Comparison of ENCODE assay signal across 4 cellular contexts in the genomic region with DNA sequence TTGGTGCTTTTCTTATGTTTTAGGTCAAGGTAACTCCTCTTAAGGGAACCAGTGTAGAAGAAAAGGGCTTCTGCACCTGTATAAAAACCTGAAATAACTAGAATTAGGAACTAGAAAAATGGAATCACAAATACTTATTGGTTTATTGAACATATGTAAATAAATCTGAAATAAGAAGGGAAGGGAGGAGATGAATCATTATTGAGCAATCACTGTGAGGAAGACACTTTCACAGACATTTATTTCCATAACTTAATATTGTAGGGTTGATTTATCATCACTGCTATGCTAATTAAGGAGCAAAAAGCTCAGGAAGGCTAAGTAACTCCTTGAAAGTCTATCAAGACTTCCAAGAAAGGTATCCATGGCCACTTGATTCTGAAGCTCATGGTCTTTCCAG. TPM values are rescaled to one million over a fixed set of nuclear protein-coding genes. Genes with fewer than 3 reads are reported as not detected.
"Had no signal": no experiment of that assay in that cellular context is flagged by ENCODE, and none has a peak within 500 bp of the region (broad histone marks: within the 10 kb centered on the region; RNA-seq: fewer than 3 reads in every experiment).

No MANE protein-coding gene starts in this region.

RNA-seq across cellular contexts. Expression of gene RAB6D, which starts 24.7 kb away (rescaled TPM):
- total RNA-seq: GM23248, GM23338, H4, H9 had no signal
